ENCODE assay signal across 16 cellular contexts in genomic region chr3:197165890-197166289, GRCh38.
"Had no signal": no experiment of that assay in that cellular context is flagged by ENCODE, and none has a peak within 500 bp of the region (broad histone marks: within the 10 kb centered on the region; RNA-seq: fewer than 3 reads in every experiment).

No MANE protein-coding gene starts in this region.

- ATAC-seq: foreskin keratinocyte, left cardiac atrium had no signal

- H3K27ac ChIP-seq: foreskin keratinocyte, hepatocyte, psoas muscle, sigmoid colon, skin epidermis, stomach had no signal

- H3K27ac Mint-ChIP-seq: dendritic cell treated with granulocyte-macrophage colony-stimulating factor and Interleukin-4, amounts not matched to agents 40 ng/mL and 50 ng/mL, for 4 days; nephron had no signal

- H3K4me1 Mint-ChIP-seq: nephron had no signal

- DNase-seq: erythroblast; foreskin keratinocyte; kidney; left cardiac atrium; mesendoderm; naive B cell; psoas muscle; retina; sigmoid colon; stimulated activated naive CD4-positive, alpha-beta T cell; stomach; trophoblast cell had no signal

- H3K27me3 Mint-ChIP-seq: dendritic cell treated with granulocyte-macrophage colony-stimulating factor and Interleukin-4, amounts not matched to agents 40 ng/mL and 50 ng/mL, for 4 days; naive B cell had no signal

- H3K9me3 Mint-ChIP-seq: dendritic cell treated with granulocyte-macrophage colony-stimulating factor and Interleukin-4, amounts not matched to agents 40 ng/mL and 50 ng/mL, for 4 days; naive B cell; nephron had no signal

- H3K4me3 Mint-ChIP-seq: dendritic cell treated with granulocyte-macrophage colony-stimulating factor and Interleukin-4, amounts not matched to agents 40 ng/mL and 50 ng/mL, for 4 days; naive B cell; nephron had no signal
